Comparison of ENCODE assay signal across 11 cellular contexts in the genomic region with DNA sequence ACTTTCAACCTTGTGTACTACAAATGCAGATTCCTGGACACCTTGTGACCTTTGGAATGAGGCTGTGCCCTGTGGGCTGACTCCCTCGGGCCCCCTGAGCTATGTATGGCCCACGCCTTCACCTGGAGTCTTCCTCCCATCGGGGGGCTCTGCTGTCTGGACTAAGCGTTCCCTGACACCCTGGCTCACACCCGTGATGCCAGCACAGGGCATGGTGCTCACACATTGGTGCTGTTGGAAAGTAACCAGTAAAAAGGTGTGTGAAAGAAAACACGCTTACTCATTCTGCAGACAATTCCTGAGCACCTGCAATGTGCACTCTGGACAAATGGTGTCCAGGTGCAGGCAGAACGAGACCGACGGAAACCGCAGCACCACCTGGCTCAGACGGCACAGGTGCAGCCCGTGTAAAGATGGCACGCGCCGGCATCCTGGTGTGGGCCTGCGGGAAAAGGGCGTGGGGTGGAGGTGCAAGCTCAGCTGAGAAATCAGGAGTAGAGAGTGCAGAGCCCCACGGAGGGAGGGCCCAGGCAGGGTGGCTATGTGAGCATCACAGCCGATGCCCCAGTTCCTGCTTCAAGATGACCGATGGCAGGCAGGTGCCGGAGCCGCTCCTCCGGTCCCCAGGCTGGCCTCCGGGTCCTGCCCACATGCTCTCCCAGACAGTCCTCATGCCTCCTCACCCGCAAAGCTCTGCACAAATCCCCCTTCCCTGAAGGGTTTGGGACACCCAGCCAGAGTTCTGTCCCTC. TPM values are rescaled to one million over a fixed set of nuclear protein-coding genes. Genes with fewer than 3 reads are reported as not detected.
DNase-seq lines count a peak whose midpoint lies in the region; ATAC-seq, FAIRE-seq and TF ChIP-seq lines count a peak whose summit lies in the region.
"Had no signal": no experiment of that assay in that cellular context is flagged by ENCODE, and none has a peak within 500 bp of the region (broad histone marks: within the 10 kb centered on the region; RNA-seq: fewer than 3 reads in every experiment).

No MANE protein-coding gene starts in this region.

- peak; percentile 53 for DNase-seq in NCI-H510A (lab: John Stamatoyannopoulos, UW)
- no peak for DNase-seq in NCI-H510A treated with DMSO at 0.1 percent for 48 hours (lab: John Stamatoyannopoulos, UW)
- peak; percentile 71 for DNase-seq in RWPE2 (ENCODE audit: low spot score)
- peak; percentile 32 to 70 for DNase-seq in left lung
- peak; percentile 23 for DNase-seq in stomach
- no peak for DNase-seq in GM19239 (ENCODE audit: insufficient read length, low spot score)
- DNase-seq: NCI-H2081 treated with DMSO at 0.1 percent for 48 hours, retina had no signal

- intact Hi-C loops in left lung (cut with DNase I) (no loop called here), stomach (cut with DNase I; ENCODE audit: low total_unique reads) (no loop called here)

- no peak for ATAC-seq in RWPE2 (ENCODE audit: low read depth)
- no peak for ATAC-seq in left lung
- ATAC-seq in HG03045 (IDR thresholded peaks at IDR 0.05; ENCODE audit: unreplicated experiment), result no peak
- ATAC-seq in HG03432 (IDR thresholded peaks at IDR 0.05; ENCODE audit: unreplicated experiment), result no peak
- ATAC-seq: activated T-helper 17 cell treated with anti-CD3 and anti-CD28 coated beads, Interleukin-2, amount 50 U/mL, for 72 hours had no signal

- no peak for TF ChIP-seq POLR2A in stomach (IDR thresholded peaks at IDR 0.05)

- TF ChIP-seq CTCF in RWPE2 (IDR thresholded peaks at IDR 0.05; ENCODE audit: poor library complexity, severe bottlenecking) (no peak), left lung (IDR thresholded peaks at IDR 0.05) (no peak), stomach (IDR thresholded peaks at IDR 0.05) (no peak)

- H3K9me3 ChIP-seq in RWPE2 (ENCODE audit: severe bottlenecking) (no peaks in the 10 kb centered on the region), left lung (no peaks in the 10 kb centered on the region), stomach (no peaks in the 10 kb centered on the region)

- peaks cover 19% of the 10 kb centered on the region for H3K4me1 ChIP-seq in RWPE2 (ENCODE audit: insufficient read depth, poor library complexity, severe bottlenecking)
- peaks cover 20 to 61% of the 10 kb centered on the region in 2 donors for H3K4me1 ChIP-seq in left lung
- H3K4me1 ChIP-seq in stomach, result peaks cover 0 to 17% (median 14%) of the 10 kb centered on the region in 4 donors

- H3K27me3 ChIP-seq in RWPE2 (ENCODE audit: insufficient read depth, poor library complexity, severe bottlenecking) (no peaks in the 10 kb centered on the region), left lung (no peaks in the 10 kb centered on the region), stomach (no peaks in the 10 kb centered on the region)

- FAIRE-seq in GM19239 (lab: Jason Lieb, UNC), result no peak

- TF ChIP-seq EP300 in stomach (IDR thresholded peaks at IDR 0.05), result no peak

- H3K27ac ChIP-seq in RWPE2 (ENCODE audit: poor library complexity, severe bottlenecking), result no peak overlapping the region
- H3K27ac ChIP-seq in left lung, result peak overlapping the region; percentile 3 to 81
- no peak overlapping the region for H3K27ac ChIP-seq in stomach

- H3K4me3 ChIP-seq in RWPE2 (ENCODE audit: severe bottlenecking) (no peak overlapping the region), left lung (no peak overlapping the region), stomach (no peak overlapping the region)

- peaks cover 44% of the 10 kb centered on the region for H3K36me3 ChIP-seq in RWPE2 (ENCODE audit: low read depth)
- peaks cover 0 to 57% of the 10 kb centered on the region in 2 donors for H3K36me3 ChIP-seq in left lung
- H3K36me3 ChIP-seq in stomach, result peaks cover 0 to 61% (median 56%) of the 10 kb centered on the region in 4 donors

- 86 to 93% (median 91%) methylated on average over 20 to 25 of the region's 25 CpGs for WGBS in stomach, 5 donors

RNA-seq across cellular contexts. Expression of a gene that starts 11.0 kb away (rescaled TPM):
- total RNA-seq in left lung (100 to 1,000 TPM; 458 to 751 TPM), stomach (100 to 1,000 TPM in 1 of 5 donors, 10 to 100 TPM in 4; 13.4 to 229 (median 17.4) TPM)
- polyA plus RNA-seq in stomach, result 10 to 100 TPM in 2 of 3 donors, 1 to 10 TPM in 1; 5.2 to 11.8 (median 11.6) TPM

Comparison
In these comparisons a context has a peak if more than half of its experiments do, and no peak if none do; other contexts are left out.
1. DNase-seq: peak in NCI-H510A (single experiment), RWPE2 (single experiment), left lung (2 of 2) and stomach (single experiment); none in NCI-H510A treated with DMSO at 0.1 percent for 48 hours (single experiment) and GM19239 (single experiment).
2. H3K27ac ChIP-seq: peak in left lung (2 of 2); none in RWPE2 (single experiment) and stomach (0 of 5).